Comparison of ENCODE assay signal across 19 cellular contexts in the genomic region with DNA sequence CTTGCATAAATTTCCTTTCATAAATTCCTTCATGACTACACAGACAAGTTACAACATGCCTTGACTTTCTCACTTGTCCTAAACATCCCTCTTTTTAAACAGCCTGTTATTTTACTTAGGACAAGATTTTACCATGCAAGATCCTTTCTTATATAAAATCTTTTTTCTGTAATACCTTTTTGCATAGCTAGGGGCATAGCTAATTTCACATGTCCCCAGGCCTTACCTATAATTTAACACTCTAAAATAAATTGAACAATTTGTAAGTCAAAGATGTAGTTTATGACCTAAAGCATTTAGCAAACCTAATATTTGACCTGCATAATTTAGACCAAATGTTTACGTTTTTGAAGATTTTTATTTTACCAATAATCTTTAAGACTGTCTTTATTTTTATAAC.
"Had no signal": no experiment of that assay in that cellular context is flagged by ENCODE, and none has a peak within 500 bp of the region (broad histone marks: within the 10 kb centered on the region; RNA-seq: fewer than 3 reads in every experiment).

No MANE protein-coding gene starts in this region.

- H3K9me3 ChIP-seq: gastrocnemius medialis, mucosa of descending colon, ovary, testis, tibial nerve had no signal

- ATAC-seq: esophagus mucosa; gastrocnemius medialis; left cardiac atrium; mucosa of descending colon; naive thymus-derived CD8-positive, alpha-beta T cell; right cardiac atrium; stimulated activated naive B cell treated with anti-CD40 and anti-IgM and Interleukin-4, amounts not matched to agents 10 μg/mL and 1 μg/mL and 100 μg/mL, for 72 hours; stimulated activated naive CD8-positive, alpha-beta T cell treated with anti-CD3 and anti-CD28 coated beads, Interleukin-15, amount 100 ng/mL, for 72 hours had no signal

- H3K27ac ChIP-seq: gastrocnemius medialis, neural progenitor cell, ovary, testis, tibial nerve had no signal

- H3K4me3 Mint-ChIP-seq: central memory CD8-positive, alpha-beta T cell; dendritic cell treated with granulocyte-macrophage colony-stimulating factor and Interleukin-4, amounts not matched to agents 40 ng/mL and 50 ng/mL, for 4 days; immature natural killer cell; naive thymus-derived CD8-positive, alpha-beta T cell; neural progenitor cell; stimulated activated naive B cell treated with anti-CD40 and anti-IgM and Interleukin-4, amounts not matched to agents 10 μg/mL and 1 μg/mL and 100 μg/mL, for 72 hours; stimulated activated naive CD8-positive, alpha-beta T cell treated with anti-CD3 and anti-CD28 coated beads, Interleukin-15, amount 100 ng/mL, for 72 hours had no signal

- FAIRE-seq: keratinocyte had no signal

- H3K36me3 ChIP-seq: gastrocnemius medialis, neural progenitor cell, ovary, tibial nerve had no signal

- H3K9ac ChIP-seq: neural progenitor cell had no signal

- H3K9me3 Mint-ChIP-seq: dendritic cell treated with granulocyte-macrophage colony-stimulating factor and Interleukin-4, amounts not matched to agents 40 ng/mL and 50 ng/mL, for 4 days; neural progenitor cell had no signal

- H3K4me1 Mint-ChIP-seq: central memory CD8-positive, alpha-beta T cell; immature natural killer cell; naive thymus-derived CD8-positive, alpha-beta T cell; neural progenitor cell; stimulated activated naive B cell treated with anti-CD40 and anti-IgM and Interleukin-4, amounts not matched to agents 10 μg/mL and 1 μg/mL and 100 μg/mL, for 72 hours; stimulated activated naive CD8-positive, alpha-beta T cell treated with anti-CD3 and anti-CD28 coated beads, Interleukin-15, amount 100 ng/mL, for 72 hours had no signal

- H3K27me3 Mint-ChIP-seq: central memory CD8-positive, alpha-beta T cell; dendritic cell treated with granulocyte-macrophage colony-stimulating factor and Interleukin-4, amounts not matched to agents 40 ng/mL and 50 ng/mL, for 4 days; progenitor cell of endocrine pancreas; stimulated activated naive B cell treated with anti-CD40 and anti-IgM and Interleukin-4, amounts not matched to agents 10 μg/mL and 1 μg/mL and 100 μg/mL, for 72 hours; stimulated activated naive CD8-positive, alpha-beta T cell treated with anti-CD3 and anti-CD28 coated beads, Interleukin-15, amount 100 ng/mL, for 72 hours had no signal

- H3K36me3 Mint-ChIP-seq: immature natural killer cell; naive thymus-derived CD8-positive, alpha-beta T cell; neural progenitor cell; stimulated activated naive B cell treated with anti-CD40 and anti-IgM and Interleukin-4, amounts not matched to agents 10 μg/mL and 1 μg/mL and 100 μg/mL, for 72 hours had no signal

- H3K4me3 ChIP-seq: gastrocnemius medialis, mucosa of descending colon, neural progenitor cell, ovary, testis, tibial nerve had no signal

- H3K27me3 ChIP-seq: gastrocnemius medialis, neural progenitor cell, ovary, testis, tibial nerve had no signal

- H3K27ac Mint-ChIP-seq: dendritic cell treated with granulocyte-macrophage colony-stimulating factor and Interleukin-4, amounts not matched to agents 40 ng/mL and 50 ng/mL, for 4 days; immature natural killer cell; naive thymus-derived CD8-positive, alpha-beta T cell; neural progenitor cell; progenitor cell of endocrine pancreas; stimulated activated naive B cell treated with anti-CD40 and anti-IgM and Interleukin-4, amounts not matched to agents 10 μg/mL and 1 μg/mL and 100 μg/mL, for 72 hours; stimulated activated naive CD8-positive, alpha-beta T cell treated with anti-CD3 and anti-CD28 coated beads, Interleukin-15, amount 100 ng/mL, for 72 hours had no signal

- DNase-seq: gastrocnemius medialis; immature natural killer cell; left cardiac atrium; mucosa of descending colon; naive thymus-derived CD8-positive, alpha-beta T cell; nucleus accumbens; ovary; right cardiac atrium; stimulated activated CD4-positive, alpha-beta T cell treated with anti-CD3 and anti-CD28 coated beads, Interleukin-4, amount 100 ng/mL, for 4 hours; stimulated activated naive B cell treated with anti-CD40 and anti-IgM and Interleukin-4, amounts not matched to agents 10 μg/mL and 1 μg/mL and 100 μg/mL, for 72 hours; stimulated activated naive CD8-positive, alpha-beta T cell treated with anti-CD3 and anti-CD28 coated beads, Interleukin-15, amount 100 ng/mL, for 72 hours; testis had no signal

- H3K4me1 ChIP-seq: gastrocnemius medialis, neural progenitor cell, testis, tibial nerve had no signal
